ENCODE assay signal across 13 cellular contexts in the genomic region with DNA sequence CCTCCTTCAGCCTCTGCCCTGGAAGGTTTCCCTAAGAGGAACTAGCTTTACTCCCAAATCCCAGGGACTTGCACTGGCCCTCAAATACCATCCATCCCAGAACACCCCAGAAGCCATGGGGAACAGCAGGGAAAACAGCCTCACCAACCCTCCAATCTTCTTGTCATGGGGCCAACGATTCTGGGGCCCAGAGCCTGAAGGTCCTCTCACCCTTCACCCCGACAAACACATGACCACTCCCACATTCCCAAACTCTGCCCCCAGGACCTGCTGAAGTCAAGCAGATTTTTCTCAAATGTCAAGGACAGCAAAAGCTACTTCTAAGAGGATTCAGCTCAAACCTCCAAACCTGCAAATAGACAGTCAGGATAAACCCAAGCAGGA.
DNase-seq lines count a peak whose midpoint lies in the region; ATAC-seq, FAIRE-seq and TF ChIP-seq lines count a peak whose summit lies in the region.
"Had no signal": no experiment of that assay in that cellular context is flagged by ENCODE, and none has a peak within 500 bp of the region (broad histone marks: within the 10 kb centered on the region; RNA-seq: fewer than 3 reads in every experiment).

No MANE protein-coding gene starts in this region.

- no peak overlapping the region for H3K4me3 ChIP-seq in ACC112 (ENCODE audit: low read depth, low read length)
- no peak overlapping the region for H3K4me3 ChIP-seq in astrocyte (ENCODE audit: insufficient read depth, low read depth, low read length)
- H3K4me3 ChIP-seq in left lung, result no peak overlapping the region
- H3K4me3 ChIP-seq in gastrocnemius medialis, result no peak overlapping the region

- DNase-seq in astrocyte (ENCODE audit: low read depth) (no peak), left lung (no peak), gastrocnemius medialis (no peak), T-helper 17 cell (no peak)
- no peak for DNase-seq in activated CD8-positive, alpha-beta memory T cell treated with anti-CD3 and anti-CD28 coated beads, Interleukin-2, amount 50 U/mL, for 48 hours
- no peak for DNase-seq in stimulated activated CD4-positive, alpha-beta T cell treated with anti-CD3 and anti-CD28 coated beads, Interleukin-1b, Interleukin-23, amount 100 ng/mL, for 48 hours
- DNase-seq: activated CD4-positive, alpha-beta T cell treated with anti-CD3 and anti-CD28 coated beads, Interleukin-2, amount 10 ng/mL, durations not matched to agents 7 days and 5 days; AML-193 had no signal

- H3K4me1 Mint-ChIP-seq in astrocyte (ENCODE audit: low read depth, unreplicated experiment) (peaks cover 62% of the 10 kb centered on the region), T-helper 17 cell (peaks cover 4% of the 10 kb centered on the region)

- H2AFZ ChIP-seq in ACC112 (ENCODE audit: low read length, unreplicated experiment), result no peak overlapping the region
- H2AFZ ChIP-seq in astrocyte (ENCODE audit: low read depth, low read length), result no peak overlapping the region

- peak overlapping the region; percentile 89 for H3K27ac Mint-ChIP-seq in astrocyte (ENCODE audit: unreplicated experiment)
- H3K27ac Mint-ChIP-seq in T-helper 17 cell, result no peak overlapping the region
- H3K27ac Mint-ChIP-seq: activated CD4-positive, alpha-beta T cell treated with anti-CD3 and anti-CD28 coated beads, Interleukin-2, amount 10 ng/mL, durations not matched to agents 7 days and 5 days had no signal

- H3K27me3 Mint-ChIP-seq in astrocyte (ENCODE audit: low read depth, unreplicated experiment) (peaks cover 4% of the 10 kb centered on the region), T-helper 17 cell (no peaks in the 10 kb centered on the region)
- H3K27me3 Mint-ChIP-seq: activated CD4-positive, alpha-beta T cell treated with anti-CD3 and anti-CD28 coated beads, Interleukin-2, amount 10 ng/mL, durations not matched to agents 7 days and 5 days; activated naive CD4-positive, alpha-beta T cell treated with anti-CD3 and anti-CD28 coated beads, Interleukin-2, amount 50 U/mL, for 24 hours had no signal

- H3K27me3 ChIP-seq in ACC112 (ENCODE audit: insufficient read depth, low read length) (no peaks in the 10 kb centered on the region), astrocyte (ENCODE audit: insufficient read depth, low read length) (no peaks in the 10 kb centered on the region), left lung (no peaks in the 10 kb centered on the region), gastrocnemius medialis (no peaks in the 10 kb centered on the region)

- ATAC-seq in left lung (no peak), gastrocnemius medialis (no peak), GM18909 (IDR thresholded peaks at IDR 0.05; ENCODE audit: poor library complexity, unreplicated experiment) (no peak), T-helper 17 cell (no peak)
- ATAC-seq: HCT116 had no signal

- H3K79me2 ChIP-seq in ACC112 (ENCODE audit: control insufficient read depth, insufficient read depth, low read length, unreplicated experiment) (no peaks in the 10 kb centered on the region), astrocyte (ENCODE audit: insufficient read depth, low read length) (no peaks in the 10 kb centered on the region)

- in situ Hi-C loops in gastrocnemius medialis (cut with MboI; ENCODE audit: low sequenced_read_pairs in 4 of 4), result no loop called here

- H3K36me3 ChIP-seq in ACC112 (ENCODE audit: insufficient read depth, low read length), result no peaks in the 10 kb centered on the region
- no peaks in the 10 kb centered on the region for H3K36me3 ChIP-seq in astrocyte (ENCODE audit: insufficient read depth, low read length)
- H3K36me3 ChIP-seq in left lung, result no peaks in the 10 kb centered on the region
- H3K36me3 ChIP-seq in gastrocnemius medialis, result no peaks in the 10 kb centered on the region

- H4K20me1 ChIP-seq in astrocyte (ENCODE audit: insufficient read depth, low read length), result no peaks in the 10 kb centered on the region

- TF ChIP-seq POLR2A in gastrocnemius medialis (IDR thresholded peaks at IDR 0.05), result no peak

- H3K4me1 ChIP-seq in ACC112 (ENCODE audit: control insufficient read depth, insufficient read depth, low read length, unreplicated experiment) (peaks cover 60% of the 10 kb centered on the region), astrocyte (ENCODE audit: insufficient read depth, low read length) (peaks cover 62% of the 10 kb centered on the region), left lung (peaks cover 40 to 66% of the 10 kb centered on the region in 2 donors), gastrocnemius medialis (peaks cover 53 to 61% of the 10 kb centered on the region in 2 donors)

- no peak for FAIRE-seq in astrocyte (lab: Jason Lieb, UNC)
- FAIRE-seq: endometrium had no signal

- intact Hi-C loops in left lung (cut with DNase I), result no loop called here
- intact Hi-C loops in gastrocnemius medialis (cut with DNase I; ENCODE audit: low total_unique reads), result no loop called here

- H3K4me3 Mint-ChIP-seq in astrocyte (ENCODE audit: unreplicated experiment) (no peak overlapping the region), T-helper 17 cell (no peak overlapping the region)
- H3K4me3 Mint-ChIP-seq: activated CD4-positive, alpha-beta T cell treated with anti-CD3 and anti-CD28 coated beads, Interleukin-2, amount 10 ng/mL, durations not matched to agents 7 days and 5 days; activated naive CD4-positive, alpha-beta T cell treated with anti-CD3 and anti-CD28 coated beads, Interleukin-2, amount 50 U/mL, for 24 hours had no signal

- H3K27ac ChIP-seq in ACC112 (ENCODE audit: low read depth, low read length), result peak overlapping the region; percentile 99
- H3K27ac ChIP-seq in astrocyte (ENCODE audit: low read depth, low read length), result peak overlapping the region; percentile 68
- peak overlapping the region; percentile 39 to 70 for H3K27ac ChIP-seq in left lung
- H3K27ac ChIP-seq in gastrocnemius medialis, result peak overlapping the region; percentile 78 to 90 (median 86)

- peak overlapping the region; percentile 50 for H3K9ac ChIP-seq in astrocyte (ENCODE audit: low read length)

- TF ChIP-seq CTCF in astrocyte (IDR thresholded peaks at IDR 0.05; ENCODE audit: insufficient read depth, low read depth, low read length) (no peak), left lung (IDR thresholded peaks at IDR 0.05) (no peak), gastrocnemius medialis (IDR thresholded peaks at IDR 0.05 in 4 of 5, conservative IDR thresholded peaks at IDR 0.05 in 1 of 5) (no peak)

- no peaks in the 10 kb centered on the region for H3K36me3 Mint-ChIP-seq in astrocyte (ENCODE audit: low read depth, unreplicated experiment)
- no peaks in the 10 kb centered on the region for H3K36me3 Mint-ChIP-seq in T-helper 17 cell (ENCODE audit: low read depth)
- H3K36me3 Mint-ChIP-seq: activated naive CD4-positive, alpha-beta T cell treated with anti-CD3 and anti-CD28 coated beads, Interleukin-2, amount 50 U/mL, for 24 hours had no signal

- peaks cover 2% of the 10 kb centered on the region for H3K9me3 Mint-ChIP-seq in astrocyte (ENCODE audit: unreplicated experiment)
- H3K9me3 Mint-ChIP-seq: activated CD4-positive, alpha-beta T cell treated with anti-CD3 and anti-CD28 coated beads, Interleukin-2, amount 10 ng/mL, durations not matched to agents 7 days and 5 days; activated naive CD4-positive, alpha-beta T cell treated with anti-CD3 and anti-CD28 coated beads, Interleukin-2, amount 50 U/mL, for 24 hours had no signal

- H3K9me3 ChIP-seq in astrocyte (ENCODE audit: insufficient read depth, low read depth, low read length), result no peaks in the 10 kb centered on the region
- no peaks in the 10 kb centered on the region for H3K9me3 ChIP-seq in left lung
- no peaks in the 10 kb centered on the region for H3K9me3 ChIP-seq in gastrocnemius medialis
- H3K9me3 ChIP-seq in T-helper 17 cell (ENCODE audit: control insufficient read depth, low read length, poor library complexity, severe bottlenecking), result no peaks in the 10 kb centered on the region

- H3K4me2 ChIP-seq in astrocyte (ENCODE audit: low read length), result peak overlapping the region; percentile 31
